Comparison of ENCODE assay signal across 17 cellular contexts in the genomic region with DNA sequence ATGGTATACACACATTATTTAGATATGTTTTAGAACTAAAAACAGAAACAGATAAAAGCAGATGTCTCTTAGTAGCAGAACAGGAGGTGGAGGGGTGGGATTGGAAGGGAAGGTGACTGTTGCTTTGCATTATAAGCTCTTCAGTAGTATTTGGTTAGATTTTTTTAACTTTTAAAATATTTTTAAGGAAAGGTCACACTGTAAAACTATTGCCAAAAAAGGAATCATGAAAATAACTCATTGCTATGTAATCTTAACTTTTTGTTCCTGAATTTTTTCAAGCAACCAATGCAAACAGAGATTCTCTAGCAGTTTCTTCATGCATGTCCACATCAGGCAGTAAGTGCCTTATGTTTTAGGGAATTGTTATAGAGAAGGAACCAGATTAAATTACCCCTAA.
DNase-seq lines count a peak whose midpoint lies in the region; FAIRE-seq and TF ChIP-seq lines count a peak whose summit lies in the region.
"Had no signal": no experiment of that assay in that cellular context is flagged by ENCODE, and none has a peak within 500 bp of the region (broad histone marks: within the 10 kb centered on the region; RNA-seq: fewer than 3 reads in every experiment).

No MANE protein-coding gene starts in this region.

- H3F3A ChIP-seq in neural progenitor cell (ENCODE audit: low read depth) = no peaks in the 10 kb centered on the region

- H3K27ac Mint-ChIP-seq in neural progenitor cell = no peak overlapping the region
- H3K27ac Mint-ChIP-seq: CD4-positive, alpha-beta memory T cell had no signal

- H3K9ac ChIP-seq in neural progenitor cell = no peak overlapping the region

- H3K27me3 Mint-ChIP-seq in neural progenitor cell (ENCODE audit: insufficient read depth, low read depth) = peaks cover 6% of the 10 kb centered on the region

- H2AFZ ChIP-seq in neural progenitor cell (replicated peaks) = peak overlapping the region; percentile 47

- H3K36me3 Mint-ChIP-seq in neural progenitor cell = no peaks in the 10 kb centered on the region
- H3K36me3 Mint-ChIP-seq: CD4-positive, alpha-beta memory T cell had no signal

- H4K20me1 ChIP-seq in neural progenitor cell (ENCODE audit: low read depth) = no peaks in the 10 kb centered on the region

- H3K4me1 Mint-ChIP-seq in neural progenitor cell = peaks cover 4% of the 10 kb centered on the region

- H3K4me2 ChIP-seq in neural progenitor cell = no peak overlapping the region

- no peaks in the 10 kb centered on the region for H3K9me3 ChIP-seq in neural progenitor cell (ENCODE audit: low read depth)
- H3K9me3 ChIP-seq: BE2C had no signal

- H3K4me3 Mint-ChIP-seq in neural progenitor cell = no peak overlapping the region
- H3K4me3 Mint-ChIP-seq: CD4-positive, alpha-beta memory T cell had no signal

- H3K4me1 ChIP-seq in neural progenitor cell = no peaks in the 10 kb centered on the region
- H3K4me1 ChIP-seq: BE2C had no signal

- DNase-seq in HCEC 1CT (peak; percentile 18), choroid plexus epithelial cell (ENCODE audit: low read depth) (peak; percentile 30), fibroblast of the aortic adventitia (ENCODE audit: low read depth) (peak; percentile 51), neural progenitor cell (ENCODE audit: low spot score) (no peak), NCI-H446 treated with DMSO at 0.1 percent for 48 hours (lab: John Stamatoyannopoulos, UW) (no peak), dorsolateral prefrontal cortex (no peak), RCC 7860 (ENCODE audit: low spot score) (no peak)
- DNase-seq: BE2C; CD4-positive, alpha-beta memory T cell; COR-L47; DMS153; DMS79 treated with DMSO at 0.1 percent for 48 hours; EL had no signal

- TF ChIP-seq CTCF in choroid plexus epithelial cell (conservative IDR thresholded peaks at IDR 0.05; ENCODE audit: low read depth, low read length) = no peak
- TF ChIP-seq CTCF in fibroblast of the aortic adventitia (IDR thresholded peaks at IDR 0.05; ENCODE audit: insufficient read depth, low read length) = no peak
- no peak for TF ChIP-seq CTCF in neural progenitor cell (IDR thresholded peaks at IDR 0.05)
- no peak for TF ChIP-seq CTCF in dorsolateral prefrontal cortex (IDR thresholded peaks at IDR 0.05 in 54 of 56, conservative IDR thresholded peaks at IDR 0.05 in 2 of 56; ENCODE audit: low read depth in 1 of 56, partially characterized antibody in 56 of 56)

- H3K4me3 ChIP-seq in choroid plexus epithelial cell (ENCODE audit: low read depth, low read length) = no peak overlapping the region
- no peak overlapping the region for H3K4me3 ChIP-seq in fibroblast of the aortic adventitia (ENCODE audit: low read depth, low read length)
- no peak overlapping the region for H3K4me3 ChIP-seq in neural progenitor cell
- H3K4me3 ChIP-seq in dorsolateral prefrontal cortex = no peak overlapping the region

- intact Hi-C loops in dorsolateral prefrontal cortex (cut with DNase I) = no loop called here

- no peaks in the 10 kb centered on the region for H3K79me2 ChIP-seq in neural progenitor cell (ENCODE audit: low read depth)

- H3K27me3 ChIP-seq in neural progenitor cell (no peaks in the 10 kb centered on the region), dorsolateral prefrontal cortex (no peaks in the 10 kb centered on the region)
- H3K27me3 ChIP-seq: BE2C had no signal

- H3K36me3 ChIP-seq in neural progenitor cell = no peaks in the 10 kb centered on the region
- H3K36me3 ChIP-seq: BE2C had no signal

- H3K27ac ChIP-seq in neural progenitor cell = no peak overlapping the region
- H3K27ac ChIP-seq in dorsolateral prefrontal cortex = no peak overlapping the region
- H3K27ac ChIP-seq: C4-2B had no signal

- no peaks in the 10 kb centered on the region for H3K9me3 Mint-ChIP-seq in neural progenitor cell
- H3K9me3 Mint-ChIP-seq: CD4-positive, alpha-beta memory T cell had no signal

- no peak for FAIRE-seq in RCC 7860 (lab: Jason Lieb, UNC)
- FAIRE-seq: A204.1, D721Med, G401.6 had no signal

Comparison
In these comparisons a context has a peak if more than half of its experiments do, and no peak if none do; other contexts are left out.
1. DNase-seq: peak in HCEC 1CT (single experiment), choroid plexus epithelial cell (single experiment) and fibroblast of the aortic adventitia (single experiment); none in neural progenitor cell (single experiment), NCI-H446 treated with DMSO at 0.1 percent for 48 hours (single experiment), dorsolateral prefrontal cortex (0 of 10) and RCC 7860 (single experiment).